30 cellular contexts compared by ENCODE assay signal in the genomic region with DNA sequence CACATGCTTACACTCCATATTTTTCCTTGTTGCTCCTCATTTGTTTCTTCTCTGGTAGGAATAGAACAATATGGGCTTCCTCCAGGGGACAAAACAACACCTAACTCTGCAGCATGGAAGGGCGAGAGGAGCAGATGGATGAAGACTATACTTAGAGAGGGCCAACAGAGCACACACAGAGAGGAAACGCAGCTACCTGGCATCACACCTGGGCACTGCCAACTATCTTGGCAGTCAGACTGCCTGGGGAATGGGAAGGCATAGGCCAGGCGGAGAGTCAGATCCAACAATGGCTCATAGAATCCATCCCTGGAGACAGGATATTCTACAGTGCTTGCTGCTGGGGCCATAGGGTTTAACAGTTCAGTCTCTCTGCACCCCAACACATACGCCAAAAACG.
"Had no signal": no experiment of that assay in that cellular context is flagged by ENCODE, and none has a peak within 500 bp of the region (broad histone marks: within the 10 kb centered on the region; RNA-seq: fewer than 3 reads in every experiment).

No MANE protein-coding gene starts in this region.

- H3K4me1 ChIP-seq: colonic mucosa, esophagus squamous epithelium, gastroesophageal sphincter had no signal

- H3K4me2 ChIP-seq: hepatocyte had no signal

- H3K27me3 Mint-ChIP-seq: activated CD4-positive, alpha-beta T cell treated with anti-CD3 and anti-CD28 coated beads, Interleukin-2, amount 10 ng/mL, durations not matched to agents 7 days and 5 days; activated naive CD8-positive, alpha-beta T cell; activated T-cell treated with anti-CD3 and anti-CD28 coated beads, Interleukin-2, amount 50 U/mL, for 24 hours had no signal

- H2AFZ ChIP-seq: hepatocyte had no signal

- H3K4me3 ChIP-seq: cardiac muscle cell, colonic mucosa, esophagus squamous epithelium, gastroesophageal sphincter, heart right ventricle, hepatocyte had no signal

- H3K36me3 Mint-ChIP-seq: activated naive CD8-positive, alpha-beta T cell had no signal

- H3K4me3 Mint-ChIP-seq: activated CD4-positive, alpha-beta memory T cell treated with anti-CD3 and anti-CD28 coated beads, Interleukin-2, amount 10 ng/mL, durations not matched to agents 7 days and 5 days; activated CD4-positive, alpha-beta T cell treated with anti-CD3 and anti-CD28 coated beads, Interleukin-2, amount 10 ng/mL, durations not matched to agents 7 days and 5 days; activated naive CD8-positive, alpha-beta T cell; activated T-cell treated with anti-CD3 and anti-CD28 coated beads, Interleukin-2, amount 50 U/mL, for 24 hours; activated T-cell treated with anti-CD3 and anti-CD28 coated beads, Interleukin-2, amount 50 U/mL, for 72 hours; T-helper 17 cell; T-helper 2 cell treated with Interferon-gamma antibody and Interleukin-4, amounts not matched to agents 5 μg/mL and 100 μg/mL, for 36 hours had no signal

- ATAC-seq: activated T-cell treated with anti-CD3 and anti-CD28 coated beads, Interleukin-2, amount 50 U/mL, for 72 hours; gastroesophageal sphincter; heart right ventricle; T-helper 17 cell had no signal

- H3K9me3 Mint-ChIP-seq: activated CD4-positive, alpha-beta memory T cell treated with anti-CD3 and anti-CD28 coated beads, Interleukin-2, amount 10 ng/mL, durations not matched to agents 7 days and 5 days; activated T-cell treated with anti-CD3 and anti-CD28 coated beads, Interleukin-2, amount 50 U/mL, for 24 hours; T-helper 2 cell treated with Interferon-gamma antibody and Interleukin-4, amounts not matched to agents 5 μg/mL and 100 μg/mL, for 36 hours had no signal

- H3K36me3 ChIP-seq: cardiac muscle cell, colonic mucosa, esophagus squamous epithelium, gastroesophageal sphincter, heart right ventricle had no signal

- H3K27ac Mint-ChIP-seq: activated CD4-positive, alpha-beta memory T cell treated with anti-CD3 and anti-CD28 coated beads, Interleukin-2, amount 10 ng/mL, durations not matched to agents 7 days and 5 days; activated CD4-positive, alpha-beta T cell treated with anti-CD3 and anti-CD28 coated beads, Interleukin-2, amount 10 ng/mL, durations not matched to agents 7 days and 5 days; activated naive CD8-positive, alpha-beta T cell; activated T-cell treated with anti-CD3 and anti-CD28 coated beads, Interleukin-2, amount 50 U/mL, for 24 hours; activated T-cell treated with anti-CD3 and anti-CD28 coated beads, Interleukin-2, amount 50 U/mL, for 72 hours; T-helper 17 cell; T-helper 2 cell treated with Interferon-gamma antibody and Interleukin-4, amounts not matched to agents 5 μg/mL and 100 μg/mL, for 36 hours had no signal

- H3K9me3 ChIP-seq: colonic mucosa, esophagus squamous epithelium, gastroesophageal sphincter, heart right ventricle had no signal

- DNase-seq: activated CD4-positive, alpha-beta memory T cell treated with anti-CD3 and anti-CD28 coated beads, Interleukin-2, amount 10 ng/mL, durations not matched to agents 7 days and 5 days; activated CD4-positive, alpha-beta T cell treated with anti-CD3 and anti-CD28 coated beads for 1 hour; activated CD4-positive, alpha-beta T cell treated with anti-CD3 and anti-CD28 coated beads for 4 hours; activated CD4-positive, alpha-beta T cell treated with anti-CD3 and anti-CD28 coated beads, Interleukin-2, amount 10 ng/mL, durations not matched to agents 7 days and 5 days; activated CD4-positive, alpha-beta T cell treated with anti-CD3 and anti-CD28 coated beads, Interleukin-2, amount 50 U/mL, for 4 hours; activated CD8-positive, alpha-beta memory T cell treated with anti-CD3 and anti-CD28 coated beads, Interleukin-2, amount 50 U/mL, for 48 hours; activated gamma-delta T cell treated with Interleukin-2 at 50 U/mL for 16 hours; activated naive CD4-positive, alpha-beta T cell treated with anti-CD3 and anti-CD28 coated beads, Interleukin-2, amount 50 U/mL, for 16 hours; activated naive CD4-positive, alpha-beta T cell treated with Interleukin-2 at 50 U/mL for 16 hours; activated T-cell treated with anti-CD3 and anti-CD28 coated beads for 4 hours; activated T-cell treated with anti-CD3 and anti-CD28 coated beads, Interleukin-2, amount 50 U/mL, for 24 hours; activated T-cell treated with anti-CD3 and anti-CD28 coated beads, Interleukin-2, amount 50 U/mL, for 72 hours; amniotic stem cell; central memory CD4-positive, alpha-beta T cell; colonic mucosa; effector CD8-positive, alpha-beta T cell; esophagus squamous epithelium; foreskin melanocyte; heart right ventricle; T-helper 17 cell; T1000 had no signal

- FAIRE-seq: astrocyte, endometrium, endothelial cell of umbilical vein had no signal

- H3K79me2 ChIP-seq: hepatocyte had no signal

- H3K27me3 ChIP-seq: cardiac muscle cell, colonic mucosa, esophagus squamous epithelium, gastroesophageal sphincter, heart right ventricle, hepatocyte had no signal

- H3K4me1 Mint-ChIP-seq: activated CD4-positive, alpha-beta memory T cell treated with anti-CD3 and anti-CD28 coated beads, Interleukin-2, amount 10 ng/mL, durations not matched to agents 7 days and 5 days; activated CD4-positive, alpha-beta T cell treated with anti-CD3 and anti-CD28 coated beads, Interleukin-2, amount 10 ng/mL, durations not matched to agents 7 days and 5 days had no signal

- H3K27ac ChIP-seq: cardiac muscle cell, colonic mucosa, epithelial cell of prostate, esophagus squamous epithelium, gastroesophageal sphincter, heart right ventricle, hepatocyte had no signal
